Comparison of ENCODE assay signal across 1 cellular context in genomic region chr1:227793079-227793947, GRCh38.
TF ChIP-seq lines count a peak whose summit lies in the region.

No MANE protein-coding gene starts in this region.

TF ChIP-seq in IMR-90, 13 proteins besides CTCF, POLR2A, EP300 and RAD21 (continued from another document):
- TF ChIP-seq USF2 (IDR thresholded peaks at IDR 0.05; ENCODE audit: low read depth, low read length) (no peak), MXI1 (IDR thresholded peaks at IDR 0.05; ENCODE audit: borderline replicate concordance, low read depth, low read length) (no peak), ELK1 (IDR thresholded peaks at IDR 0.05; ENCODE audit: borderline replicate concordance, low read depth, low read length) (no peak), CHD1 (IDR thresholded peaks at IDR 0.05; ENCODE audit: low read depth, low read length) (no peak)
